In the genomic region with DNA sequence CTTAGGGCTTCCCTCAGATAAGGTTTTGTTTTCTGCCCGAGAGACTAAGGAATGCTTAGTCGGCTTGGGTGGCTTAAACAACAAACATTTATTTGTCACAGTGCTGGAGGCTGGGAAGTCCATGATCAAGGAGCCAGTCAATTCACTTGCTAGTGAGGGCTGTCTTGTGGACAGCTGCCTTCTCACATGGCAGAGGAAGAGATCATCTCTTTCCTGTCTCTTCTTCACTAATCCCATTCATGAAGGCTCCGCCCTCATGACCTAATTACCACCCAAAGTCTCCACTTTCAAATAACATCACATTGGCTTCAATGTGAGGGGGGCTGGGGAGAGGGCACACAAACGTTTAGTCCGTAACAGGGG, we compare ENCODE assay signal across 1 cellular context.
TF ChIP-seq lines count a peak whose summit lies in the region.

No MANE protein-coding gene starts in this region.

TF ChIP-seq in WTC11, 78 proteins besides CTCF, POLR2A, EP300 and RAD21 (continued from another document):
- TF ChIP-seq, protein P1, sequence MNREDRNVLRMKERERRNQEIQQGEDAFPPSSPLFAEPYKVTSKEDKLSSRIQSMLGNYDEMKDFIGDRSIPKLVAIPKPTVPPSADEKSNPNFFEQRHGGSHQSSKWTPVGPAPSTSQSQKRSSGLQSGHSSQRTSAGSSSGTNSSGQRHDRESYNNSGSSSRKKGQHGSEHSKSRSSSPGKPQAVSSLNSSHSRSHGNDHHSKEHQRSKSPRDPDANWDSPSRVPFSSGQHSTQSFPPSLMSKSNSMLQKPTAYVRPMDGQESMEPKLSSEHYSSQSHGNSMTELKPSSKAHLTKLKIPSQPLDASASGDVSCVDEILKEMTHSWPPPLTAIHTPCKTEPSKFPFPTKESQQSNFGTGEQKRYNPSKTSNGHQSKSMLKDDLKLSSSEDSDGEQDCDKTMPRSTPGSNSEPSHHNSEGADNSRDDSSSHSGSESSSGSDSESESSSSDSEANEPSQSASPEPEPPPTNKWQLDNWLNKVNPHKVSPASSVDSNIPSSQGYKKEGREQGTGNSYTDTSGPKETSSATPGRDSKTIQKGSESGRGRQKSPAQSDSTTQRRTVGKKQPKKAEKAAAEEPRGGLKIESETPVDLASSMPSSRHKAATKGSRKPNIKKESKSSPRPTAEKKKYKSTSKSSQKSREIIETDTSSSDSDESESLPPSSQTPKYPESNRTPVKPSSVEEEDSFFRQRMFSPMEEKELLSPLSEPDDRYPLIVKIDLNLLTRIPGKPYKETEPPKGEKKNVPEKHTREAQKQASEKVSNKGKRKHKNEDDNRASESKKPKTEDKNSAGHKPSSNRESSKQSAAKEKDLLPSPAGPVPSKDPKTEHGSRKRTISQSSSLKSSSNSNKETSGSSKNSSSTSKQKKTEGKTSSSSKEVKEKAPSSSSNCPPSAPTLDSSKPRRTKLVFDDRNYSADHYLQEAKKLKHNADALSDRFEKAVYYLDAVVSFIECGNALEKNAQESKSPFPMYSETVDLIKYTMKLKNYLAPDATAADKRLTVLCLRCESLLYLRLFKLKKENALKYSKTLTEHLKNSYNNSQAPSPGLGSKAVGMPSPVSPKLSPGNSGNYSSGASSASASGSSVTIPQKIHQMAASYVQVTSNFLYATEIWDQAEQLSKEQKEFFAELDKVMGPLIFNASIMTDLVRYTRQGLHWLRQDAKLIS (CRISPR knock-in tag; IDR thresholded peaks at IDR 0.05; ENCODE audit: borderline replicate concordance): no peak
- TF ChIP-seq RORB (CRISPR knock-in tag; IDR thresholded peaks at IDR 0.05): no peak
- no peak for TF ChIP-seq NFYB (CRISPR knock-in tag; conservative IDR thresholded peaks at IDR 0.05; ENCODE audit: low read depth)
- TF ChIP-seq TEAD1 (CRISPR knock-in tag; IDR thresholded peaks at IDR 0.05): no peak
- TF ChIP-seq OVOL2 (CRISPR knock-in tag; IDR thresholded peaks at IDR 0.05; ENCODE audit: borderline replicate concordance): no peak
- TF ChIP-seq, protein P2, sequence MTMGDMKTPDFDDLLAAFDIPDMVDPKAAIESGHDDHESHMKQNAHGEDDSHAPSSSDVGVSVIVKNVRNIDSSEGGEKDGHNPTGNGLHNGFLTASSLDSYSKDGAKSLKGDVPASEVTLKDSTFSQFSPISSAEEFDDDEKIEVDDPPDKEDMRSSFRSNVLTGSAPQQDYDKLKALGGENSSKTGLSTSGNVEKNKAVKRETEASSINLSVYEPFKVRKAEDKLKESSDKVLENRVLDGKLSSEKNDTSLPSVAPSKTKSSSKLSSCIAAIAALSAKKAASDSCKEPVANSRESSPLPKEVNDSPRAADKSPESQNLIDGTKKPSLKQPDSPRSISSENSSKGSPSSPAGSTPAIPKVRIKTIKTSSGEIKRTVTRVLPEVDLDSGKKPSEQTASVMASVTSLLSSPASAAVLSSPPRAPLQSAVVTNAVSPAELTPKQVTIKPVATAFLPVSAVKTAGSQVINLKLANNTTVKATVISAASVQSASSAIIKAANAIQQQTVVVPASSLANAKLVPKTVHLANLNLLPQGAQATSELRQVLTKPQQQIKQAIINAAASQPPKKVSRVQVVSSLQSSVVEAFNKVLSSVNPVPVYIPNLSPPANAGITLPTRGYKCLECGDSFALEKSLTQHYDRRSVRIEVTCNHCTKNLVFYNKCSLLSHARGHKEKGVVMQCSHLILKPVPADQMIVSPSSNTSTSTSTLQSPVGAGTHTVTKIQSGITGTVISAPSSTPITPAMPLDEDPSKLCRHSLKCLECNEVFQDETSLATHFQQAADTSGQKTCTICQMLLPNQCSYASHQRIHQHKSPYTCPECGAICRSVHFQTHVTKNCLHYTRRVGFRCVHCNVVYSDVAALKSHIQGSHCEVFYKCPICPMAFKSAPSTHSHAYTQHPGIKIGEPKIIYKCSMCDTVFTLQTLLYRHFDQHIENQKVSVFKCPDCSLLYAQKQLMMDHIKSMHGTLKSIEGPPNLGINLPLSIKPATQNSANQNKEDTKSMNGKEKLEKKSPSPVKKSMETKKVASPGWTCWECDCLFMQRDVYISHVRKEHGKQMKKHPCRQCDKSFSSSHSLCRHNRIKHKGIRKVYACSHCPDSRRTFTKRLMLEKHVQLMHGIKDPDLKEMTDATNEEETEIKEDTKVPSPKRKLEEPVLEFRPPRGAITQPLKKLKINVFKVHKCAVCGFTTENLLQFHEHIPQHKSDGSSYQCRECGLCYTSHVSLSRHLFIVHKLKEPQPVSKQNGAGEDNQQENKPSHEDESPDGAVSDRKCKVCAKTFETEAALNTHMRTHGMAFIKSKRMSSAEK (CRISPR knock-in tag; IDR thresholded peaks at IDR 0.05; ENCODE audit: borderline replicate concordance): no peak
- no peak for TF ChIP-seq JUN (CRISPR knock-in tag; IDR thresholded peaks at IDR 0.05)
